22 cellular contexts compared by ENCODE assay signal in genomic region chr18:40566510-40566844, GRCh38.
"Had no signal": no experiment of that assay in that cellular context is flagged by ENCODE, and none has a peak within 500 bp of the region (broad histone marks: within the 10 kb centered on the region; RNA-seq: fewer than 3 reads in every experiment).

No MANE protein-coding gene starts in this region.

- H3K4me1 ChIP-seq: esophagus muscularis mucosa, foreskin keratinocyte, gastroesophageal sphincter, heart left ventricle, lower lobe of right lung had no signal

- FAIRE-seq: endothelial cell of umbilical vein, frontal cortex, kidney had no signal

- H3K27ac ChIP-seq: coronary artery, dorsolateral prefrontal cortex, esophagus muscularis mucosa, foreskin keratinocyte, gastroesophageal sphincter, heart left ventricle, hepatocyte, lower lobe of right lung had no signal

- H3K36me3 ChIP-seq: esophagus muscularis mucosa, gastroesophageal sphincter, heart left ventricle, lower lobe of right lung had no signal

- ATAC-seq: foreskin keratinocyte, gastroesophageal sphincter, heart left ventricle, left lobe of liver, left ventricle myocardium superior had no signal

- DNase-seq: dermis blood vessel endothelial cell; dorsolateral prefrontal cortex; effector CD4-positive, alpha-beta T cell; effector memory CD4-positive, alpha-beta T cell; foreskin keratinocyte; heart left ventricle; hypothalamus; immature natural killer cell; islet precursor cell; kidney; kidney glomerular epithelial cell; left ventricle myocardium superior; lower lobe of right lung; mesenchymal stem cell; naive B cell had no signal

- H3K9me3 ChIP-seq: esophagus muscularis mucosa, gastroesophageal sphincter, heart left ventricle, lower lobe of right lung had no signal

- H3K4me3 ChIP-seq: coronary artery, dorsolateral prefrontal cortex, esophagus muscularis mucosa, gastroesophageal sphincter, heart left ventricle, hepatocyte, lower lobe of right lung had no signal

- H3K27me3 ChIP-seq: esophagus muscularis mucosa, foreskin keratinocyte, gastroesophageal sphincter, heart left ventricle, hepatocyte had no signal
